ENCODE assay signal across 2 cellular contexts in the genomic region with DNA sequence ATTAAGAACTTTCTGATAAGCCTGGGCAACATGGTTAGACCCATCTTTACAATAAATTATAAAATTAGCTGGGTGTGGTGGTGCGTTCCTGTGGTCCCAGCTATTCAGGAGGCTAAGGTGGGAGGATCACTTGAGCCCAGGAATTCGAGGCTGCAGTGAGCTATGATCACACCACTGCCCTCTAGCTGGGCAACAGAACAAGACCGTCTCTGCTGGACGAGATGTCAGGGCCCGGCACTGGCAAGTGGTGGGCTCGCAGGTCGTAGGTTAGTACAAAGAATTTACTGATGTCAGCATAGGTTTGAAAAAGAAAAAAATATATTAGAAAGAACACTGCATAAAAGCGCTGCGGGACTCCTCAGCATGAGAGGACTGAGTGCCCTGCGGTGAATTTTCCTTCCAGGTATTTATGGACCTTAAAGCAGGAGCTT.
TF ChIP-seq lines count a peak whose summit lies in the region.

No MANE protein-coding gene starts in this region.

TF ChIP-seq in GM23338, 12 proteins besides CTCF, POLR2A, EP300 and RAD21 (continued from another document):
- TF ChIP-seq, protein P1, sequence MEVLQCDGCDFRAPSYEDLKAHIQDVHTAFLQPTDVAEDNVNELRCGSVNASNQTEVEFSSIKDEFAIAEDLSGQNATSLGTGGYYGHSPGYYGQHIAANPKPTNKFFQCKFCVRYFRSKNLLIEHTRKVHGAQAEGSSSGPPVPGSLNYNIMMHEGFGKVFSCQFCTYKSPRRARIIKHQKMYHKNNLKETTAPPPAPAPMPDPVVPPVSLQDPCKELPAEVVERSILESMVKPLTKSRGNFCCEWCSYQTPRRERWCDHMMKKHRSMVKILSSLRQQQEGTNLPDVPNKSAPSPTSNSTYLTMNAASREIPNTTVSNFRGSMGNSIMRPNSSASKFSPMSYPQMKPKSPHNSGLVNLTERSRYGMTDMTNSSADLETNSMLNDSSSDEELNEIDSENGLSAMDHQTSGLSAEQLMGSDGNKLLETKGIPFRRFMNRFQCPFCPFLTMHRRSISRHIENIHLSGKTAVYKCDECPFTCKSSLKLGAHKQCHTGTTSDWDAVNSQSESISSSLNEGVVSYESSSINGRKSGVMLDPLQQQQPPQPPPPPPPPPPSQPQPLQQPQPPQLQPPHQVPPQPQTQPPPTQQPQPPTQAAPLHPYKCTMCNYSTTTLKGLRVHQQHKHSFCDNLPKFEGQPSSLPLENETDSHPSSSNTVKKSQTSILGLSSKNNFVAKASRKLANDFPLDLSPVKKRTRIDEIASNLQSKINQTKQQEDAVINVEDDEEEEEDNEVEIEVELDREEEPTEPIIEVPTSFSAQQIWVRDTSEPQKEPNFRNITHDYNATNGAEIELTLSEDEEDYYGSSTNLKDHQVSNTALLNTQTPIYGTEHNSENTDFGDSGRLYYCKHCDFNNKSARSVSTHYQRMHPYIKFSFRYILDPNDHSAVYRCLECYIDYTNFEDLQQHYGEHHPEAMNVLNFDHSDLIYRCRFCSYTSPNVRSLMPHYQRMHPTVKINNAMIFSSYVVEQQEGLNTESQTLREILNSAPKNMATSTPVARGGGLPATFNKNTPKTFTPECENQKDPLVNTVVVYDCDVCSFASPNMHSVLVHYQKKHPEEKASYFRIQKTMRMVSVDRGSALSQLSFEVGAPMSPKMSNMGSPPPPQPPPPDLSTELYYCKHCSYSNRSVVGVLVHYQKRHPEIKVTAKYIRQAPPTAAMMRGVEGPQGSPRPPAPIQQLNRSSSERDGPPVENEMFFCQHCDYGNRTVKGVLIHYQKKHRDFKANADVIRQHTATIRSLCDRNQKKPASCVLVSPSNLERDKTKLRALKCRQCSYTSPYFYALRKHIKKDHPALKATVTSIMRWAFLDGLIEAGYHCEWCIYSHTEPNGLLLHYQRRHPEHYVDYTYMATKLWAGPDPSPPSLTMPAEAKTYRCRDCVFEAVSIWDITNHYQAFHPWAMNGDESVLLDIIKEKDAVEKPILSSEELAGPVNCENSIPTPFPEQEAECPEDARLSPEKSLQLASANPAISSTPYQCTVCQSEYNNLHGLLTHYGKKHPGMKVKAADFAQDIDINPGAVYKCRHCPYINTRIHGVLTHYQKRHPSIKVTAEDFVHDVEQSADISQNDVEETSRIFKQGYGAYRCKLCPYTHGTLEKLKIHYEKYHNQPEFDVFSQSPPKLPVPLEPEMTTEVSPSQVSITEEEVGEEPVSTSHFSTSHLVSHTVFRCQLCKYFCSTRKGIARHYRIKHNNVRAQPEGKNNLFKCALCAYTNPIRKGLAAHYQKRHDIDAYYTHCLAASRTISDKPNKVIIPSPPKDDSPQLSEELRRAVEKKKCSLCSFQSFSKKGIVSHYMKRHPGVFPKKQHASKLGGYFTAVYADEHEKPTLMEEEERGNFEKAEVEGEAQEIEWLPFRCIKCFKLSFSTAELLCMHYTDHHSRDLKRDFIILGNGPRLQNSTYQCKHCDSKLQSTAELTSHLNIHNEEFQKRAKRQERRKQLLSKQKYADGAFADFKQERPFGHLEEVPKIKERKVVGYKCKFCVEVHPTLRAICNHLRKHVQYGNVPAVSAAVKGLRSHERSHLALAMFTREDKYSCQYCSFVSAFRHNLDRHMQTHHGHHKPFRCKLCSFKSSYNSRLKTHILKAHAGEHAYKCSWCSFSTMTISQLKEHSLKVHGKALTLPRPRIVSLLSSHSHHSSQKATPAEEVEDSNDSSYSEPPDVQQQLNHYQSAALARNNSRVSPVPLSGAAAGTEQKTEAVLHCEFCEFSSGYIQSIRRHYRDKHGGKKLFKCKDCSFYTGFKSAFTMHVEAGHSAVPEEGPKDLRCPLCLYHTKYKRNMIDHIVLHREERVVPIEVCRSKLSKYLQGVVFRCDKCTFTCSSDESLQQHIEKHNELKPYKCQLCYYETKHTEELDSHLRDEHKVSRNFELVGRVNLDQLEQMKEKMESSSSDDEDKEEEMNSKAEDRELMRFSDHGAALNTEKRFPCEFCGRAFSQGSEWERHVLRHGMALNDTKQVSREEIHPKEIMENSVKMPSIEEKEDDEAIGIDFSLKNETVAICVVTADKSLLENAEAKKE (CRISPR knock-in tag; IDR thresholded peaks at IDR 0.05): no peak
- no peak for TF ChIP-seq ETS1 (IDR thresholded peaks at IDR 0.05)
- TF ChIP-seq CREB1 (CRISPR knock-in tag; IDR thresholded peaks at IDR 0.05; ENCODE audit: low read depth): no peak
- TF ChIP-seq, protein P2, sequence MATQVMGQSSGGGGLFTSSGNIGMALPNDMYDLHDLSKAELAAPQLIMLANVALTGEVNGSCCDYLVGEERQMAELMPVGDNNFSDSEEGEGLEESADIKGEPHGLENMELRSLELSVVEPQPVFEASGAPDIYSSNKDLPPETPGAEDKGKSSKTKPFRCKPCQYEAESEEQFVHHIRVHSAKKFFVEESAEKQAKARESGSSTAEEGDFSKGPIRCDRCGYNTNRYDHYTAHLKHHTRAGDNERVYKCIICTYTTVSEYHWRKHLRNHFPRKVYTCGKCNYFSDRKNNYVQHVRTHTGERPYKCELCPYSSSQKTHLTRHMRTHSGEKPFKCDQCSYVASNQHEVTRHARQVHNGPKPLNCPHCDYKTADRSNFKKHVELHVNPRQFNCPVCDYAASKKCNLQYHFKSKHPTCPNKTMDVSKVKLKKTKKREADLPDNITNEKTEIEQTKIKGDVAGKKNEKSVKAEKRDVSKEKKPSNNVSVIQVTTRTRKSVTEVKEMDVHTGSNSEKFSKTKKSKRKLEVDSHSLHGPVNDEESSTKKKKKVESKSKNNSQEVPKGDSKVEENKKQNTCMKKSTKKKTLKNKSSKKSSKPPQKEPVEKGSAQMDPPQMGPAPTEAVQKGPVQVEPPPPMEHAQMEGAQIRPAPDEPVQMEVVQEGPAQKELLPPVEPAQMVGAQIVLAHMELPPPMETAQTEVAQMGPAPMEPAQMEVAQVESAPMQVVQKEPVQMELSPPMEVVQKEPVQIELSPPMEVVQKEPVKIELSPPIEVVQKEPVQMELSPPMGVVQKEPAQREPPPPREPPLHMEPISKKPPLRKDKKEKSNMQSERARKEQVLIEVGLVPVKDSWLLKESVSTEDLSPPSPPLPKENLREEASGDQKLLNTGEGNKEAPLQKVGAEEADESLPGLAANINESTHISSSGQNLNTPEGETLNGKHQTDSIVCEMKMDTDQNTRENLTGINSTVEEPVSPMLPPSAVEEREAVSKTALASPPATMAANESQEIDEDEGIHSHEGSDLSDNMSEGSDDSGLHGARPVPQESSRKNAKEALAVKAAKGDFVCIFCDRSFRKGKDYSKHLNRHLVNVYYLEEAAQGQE (IDR thresholded peaks at IDR 0.05; ENCODE audit: unreplicated experiment): no peak
- TF ChIP-seq EZH2phosphoT487 (IDR thresholded peaks at IDR 0.05; ENCODE audit: unreplicated experiment): no peak
- TF ChIP-seq ZNF331 (CRISPR knock-in tag; IDR thresholded peaks at IDR 0.05; ENCODE audit: low read depth): no peak
- TF ChIP-seq POLR2AphosphoS5 (IDR thresholded peaks at IDR 0.05; ENCODE audit: low read depth): no peak
- TF ChIP-seq ZNF114 (CRISPR knock-in tag; IDR thresholded peaks at IDR 0.05): no peak

TF ChIP-seq in WTC11, 78 proteins besides CTCF, POLR2A, EP300 and RAD21 (continued from another document):
- TF ChIP-seq FOXJ3 (CRISPR knock-in tag; IDR thresholded peaks at IDR 0.05; ENCODE audit: borderline replicate concordance) (no peak), ZNF423 (CRISPR knock-in tag; IDR thresholded peaks at IDR 0.05) (0 out of 2 replicates have a peak, but pooled peaks have one; percentile 3), ZSCAN18 (CRISPR knock-in tag; IDR thresholded peaks at IDR 0.05) (0 out of 2 replicates have a peak, but pooled peaks have one; percentile 56), TEAD1 (CRISPR knock-in tag; IDR thresholded peaks at IDR 0.05) (peak; percentile 90; the same call in 1 of the 2 replicates), NR2C2 (CRISPR knock-in tag; IDR thresholded peaks at IDR 0.05) (no peak)
- TF ChIP-seq, protein P3, sequence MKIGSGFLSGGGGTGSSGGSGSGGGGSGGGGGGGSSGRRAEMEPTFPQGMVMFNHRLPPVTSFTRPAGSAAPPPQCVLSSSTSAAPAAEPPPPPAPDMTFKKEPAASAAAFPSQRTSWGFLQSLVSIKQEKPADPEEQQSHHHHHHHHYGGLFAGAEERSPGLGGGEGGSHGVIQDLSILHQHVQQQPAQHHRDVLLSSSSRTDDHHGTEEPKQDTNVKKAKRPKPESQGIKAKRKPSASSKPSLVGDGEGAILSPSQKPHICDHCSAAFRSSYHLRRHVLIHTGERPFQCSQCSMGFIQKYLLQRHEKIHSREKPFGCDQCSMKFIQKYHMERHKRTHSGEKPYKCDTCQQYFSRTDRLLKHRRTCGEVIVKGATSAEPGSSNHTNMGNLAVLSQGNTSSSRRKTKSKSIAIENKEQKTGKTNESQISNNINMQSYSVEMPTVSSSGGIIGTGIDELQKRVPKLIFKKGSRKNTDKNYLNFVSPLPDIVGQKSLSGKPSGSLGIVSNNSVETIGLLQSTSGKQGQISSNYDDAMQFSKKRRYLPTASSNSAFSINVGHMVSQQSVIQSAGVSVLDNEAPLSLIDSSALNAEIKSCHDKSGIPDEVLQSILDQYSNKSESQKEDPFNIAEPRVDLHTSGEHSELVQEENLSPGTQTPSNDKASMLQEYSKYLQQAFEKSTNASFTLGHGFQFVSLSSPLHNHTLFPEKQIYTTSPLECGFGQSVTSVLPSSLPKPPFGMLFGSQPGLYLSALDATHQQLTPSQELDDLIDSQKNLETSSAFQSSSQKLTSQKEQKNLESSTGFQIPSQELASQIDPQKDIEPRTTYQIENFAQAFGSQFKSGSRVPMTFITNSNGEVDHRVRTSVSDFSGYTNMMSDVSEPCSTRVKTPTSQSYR (CRISPR knock-in tag; IDR thresholded peaks at IDR 0.05): no peak
- TF ChIP-seq, protein P4, sequence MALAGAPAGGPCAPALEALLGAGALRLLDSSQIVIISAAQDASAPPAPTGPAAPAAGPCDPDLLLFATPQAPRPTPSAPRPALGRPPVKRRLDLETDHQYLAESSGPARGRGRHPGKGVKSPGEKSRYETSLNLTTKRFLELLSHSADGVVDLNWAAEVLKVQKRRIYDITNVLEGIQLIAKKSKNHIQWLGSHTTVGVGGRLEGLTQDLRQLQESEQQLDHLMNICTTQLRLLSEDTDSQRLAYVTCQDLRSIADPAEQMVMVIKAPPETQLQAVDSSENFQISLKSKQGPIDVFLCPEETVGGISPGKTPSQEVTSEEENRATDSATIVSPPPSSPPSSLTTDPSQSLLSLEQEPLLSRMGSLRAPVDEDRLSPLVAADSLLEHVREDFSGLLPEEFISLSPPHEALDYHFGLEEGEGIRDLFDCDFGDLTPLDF (CRISPR knock-in tag; IDR thresholded peaks at IDR 0.05): no peak
